In genomic region chr4:55312491-55313101, GRCh38 we compare ENCODE assay signal across 8 cellular contexts. TPM values are rescaled to one million over a fixed set of nuclear protein-coding genes. Genes with fewer than 3 reads are reported as not detected.
DNase-seq lines count a peak whose midpoint lies in the region; ATAC-seq, FAIRE-seq and TF ChIP-seq lines count a peak whose summit lies in the region.

No MANE protein-coding gene starts in this region.

- peak; percentile 88 for FAIRE-seq in HepG2 (lab: Jason Lieb, UNC)

- BruUV-seq in HepG2 (replicated peaks; lab: Mats Ljungman, UMichigan) = no TSS peak

- H3K4me2 ChIP-seq in HepG2 (ENCODE audit: low read depth, low read length) = no peak overlapping the region

- TF ChIP-seq RAD21 in HepG2 (CRISPR knock-in tag; IDR thresholded peaks at IDR 0.05) = peak; percentile 19; the same call in 1 of the 2 replicates

- no peak overlapping the region for H3K9ac ChIP-seq in HepG2 (ENCODE audit: insufficient read depth, low read depth, low read length)

- DNase-seq in AG09309 (ENCODE audit: low read depth) = peak; percentile 31
- no peak for DNase-seq in GM13976 (ENCODE audit: low spot score)
- DNase-seq in RWPE1 (ENCODE audit: low spot score) = no peak
- peak in 27 of 61 donors; percentile 1 to 58 (median 14) for DNase-seq in caudate nucleus (lab: John Stamatoyannopoulos, UW)
- peak; percentile 33 for DNase-seq in HepG2 (ENCODE audit: low spot score)
- peak in 1 of 2 donors; percentile 46 for DNase-seq in upper lobe of left lung
- DNase-seq in epidermal melanocyte (ENCODE audit: insufficient read length, low spot score) = no peak

- intact Hi-C loops in HepG2 (cut with micrococcal nuclease; ENCODE audit: unreplicated experiment) = loop anchor here (1.0 to 10.0 kb wide), 2 partner anchors 243 to 422 kb away; no protein-coding TSS in a partner anchor

- no peak overlapping the region for H3K27ac ChIP-seq in RWPE1
- peak overlapping the region; percentile 77 for H3K27ac ChIP-seq in caudate nucleus (ENCODE audit: low read depth, low read length)
- no peak overlapping the region for H3K27ac ChIP-seq in HepG2 (ENCODE audit: extremely low read length, insufficient read depth, low read length)
- no peak overlapping the region for H3K27ac ChIP-seq in upper lobe of left lung

- ATAC-seq in HG03175 (IDR thresholded peaks at IDR 0.05; ENCODE audit: unreplicated experiment) (peak; percentile 80), HepG2 (peak; percentile 91), upper lobe of left lung (ENCODE audit: low FRiP score in 2 of 2) (peak in 1 of 2 donors; percentile 91)

- H3K9me3 ChIP-seq in HepG2 (ENCODE audit: low read length) = no peaks in the 10 kb centered on the region
- no peaks in the 10 kb centered on the region for H3K9me3 ChIP-seq in upper lobe of left lung

- in situ Hi-C loops in GM13976 (cut with MboI; ENCODE audit: low sequenced_read_pairs, unreplicated experiment) = no loop called here
- in situ Hi-C loops in HepG2 (cut with HindIII; ENCODE audit: extremely low pct_ligation_motif_present, low pct_unique_long_range_greater_than_20kb) = loop anchor here (25.0 kb wide), 1 partner anchor 625 kb away; no protein-coding TSS in a partner anchor

- H3K79me2 ChIP-seq in HepG2 (ENCODE audit: insufficient read depth, low read length) = no peaks in the 10 kb centered on the region

- POLR2A ChIA-PET in RWPE1 (lab: Yijun Ruan, JAX; ENCODE audit: low non-redundant PET) (no interaction called here), HepG2 (lab: Yijun Ruan, JAX) (no interaction called here)

- H3K4me3 ChIP-seq in AG09309 (ENCODE audit: control insufficient read depth, low read depth, low read length) (no peak overlapping the region), HepG2 (replicated peaks in 1 of 3; ENCODE audit: insufficient read depth in 1 of 3, low read depth in 2 of 3, low read length in 3 of 3) (no peak overlapping the region), upper lobe of left lung (no peak overlapping the region)

- CTCF ChIA-PET in RWPE1 (lab: Yijun Ruan, JAX) (interaction anchor here (0.6 to 2.0 kb wide), 5 partner anchors 8 to 484 kb away, joined by 3 to 11 read pairs (median 3); no protein-coding TSS in a partner anchor), HepG2 (lab: Yijun Ruan, JAX; ENCODE audit: low intra/inter-chr PET ratio, low total read pairs) (interaction anchor here (1.0 kb wide), 1 partner anchor 242 kb away, joined by 3 read pairs; no protein-coding TSS in a partner anchor)

- H3K36me3 ChIP-seq in HepG2 (replicated peaks in 1 of 2; ENCODE audit: control insufficient read depth in 1 of 2, insufficient read depth in 2 of 2, low read length in 2 of 2) = no peaks in the 10 kb centered on the region
- H3K36me3 ChIP-seq in upper lobe of left lung = no peaks in the 10 kb centered on the region

- WGBS in HepG2 (ENCODE audit: low lambda C conversion rate) = 65% methylated on average over 1 of the region's 1 CpG
- WGBS in upper lobe of left lung, 2 donors = 100% methylated on average over 1 of the region's 1 CpG

- no peaks in the 10 kb centered on the region for H4K20me1 ChIP-seq in HepG2 (ENCODE audit: insufficient read depth, low read length)

- TF ChIP-seq CTCF in AG09309 (IDR thresholded peaks at IDR 0.05; ENCODE audit: control insufficient read depth, insufficient read depth, low read depth, low read length, missing control alignments) (peak; percentile 86), GM13976 (IDR thresholded peaks at IDR 0.05; ENCODE audit: borderline replicate concordance, control extremely low read depth, extremely low read depth, insufficient read depth, missing control alignments) (peak; percentile 40), RWPE1 (conservative IDR thresholded peaks at IDR 0.05; ENCODE audit: low read depth) (peak; percentile 31; the same call in 1 of the 2 replicates), HepG2 (CRISPR knock-in tag; IDR thresholded peaks at IDR 0.05) (peak; percentile 70), upper lobe of left lung (IDR thresholded peaks at IDR 0.05) (peak; percentile 29 to 61 (median 42))

- no peak overlapping the region for H2AFZ ChIP-seq in HepG2 (ENCODE audit: low read length)

- TF ChIP-seq EP300 in HepG2 (IDR thresholded peaks at IDR 0.05; ENCODE audit: low read depth in 2 of 2, low read length in 2 of 2) = no peak
- TF ChIP-seq EP300 in HepG2 (CRISPR knock-in tag; IDR thresholded peaks at IDR 0.05; ENCODE audit: borderline replicate concordance) = no peak
- TF ChIP-seq EP300 in upper lobe of left lung (IDR thresholded peaks at IDR 0.05) = no peak

- H3K27me3 ChIP-seq in HepG2 (ENCODE audit: control insufficient read depth in 1 of 2, insufficient read depth in 2 of 2, low read length in 2 of 2) = peaks cover 0 to 3% of the 10 kb centered on the region in 2 experiments; a peak in 1 of 5 replicates
- no peaks in the 10 kb centered on the region for H3K27me3 ChIP-seq in upper lobe of left lung

- no peak for TF ChIP-seq POLR2A in HepG2 (IDR thresholded peaks at IDR 0.05; ENCODE audit: insufficient read depth in 1 of 2, low read depth in 2 of 2, low read length in 2 of 2)
- TF ChIP-seq POLR2A in upper lobe of left lung (IDR thresholded peaks at IDR 0.05) = no peak

- H3K4me1 ChIP-seq in HepG2 (ENCODE audit: insufficient read depth, low read length) = no peaks in the 10 kb centered on the region
- no peaks in the 10 kb centered on the region for H3K4me1 ChIP-seq in upper lobe of left lung

TF ChIP-seq in HepG2, 621 proteins besides CTCF, POLR2A, EP300 and RAD21 (continues in another document):
- TF ChIP-seq STAG1 (CRISPR knock-in tag; IDR thresholded peaks at IDR 0.05) = peak; percentile 65
- TF ChIP-seq SMC3 (IDR thresholded peaks at IDR 0.05; ENCODE audit: low read length) = peak; percentile 68
- no peak for TF ChIP-seq RBFOX2 (IDR thresholded peaks at IDR 0.05; ENCODE audit: low read depth, low read length)
- peak; percentile 34 for TF ChIP-seq TEAD3 (CRISPR knock-in tag; optimal IDR thresholded peaks at IDR 0.05; ENCODE audit: borderline replicate concordance)
- TF ChIP-seq ZNF7 (CRISPR knock-in tag; IDR thresholded peaks at IDR 0.05) = peak; percentile 96
- no peak for TF ChIP-seq ZNF749 (CRISPR knock-in tag; IDR thresholded peaks at IDR 0.05; ENCODE audit: borderline replicate concordance)

RNA-seq across cellular contexts. Expression of gene SRD5A3, which starts 33.4 kb away (rescaled TPM):
- total RNA-seq in HepG2 (2016; rRNA removed; fragmentation: Illumina TruSeq; extraction: Trizol) = 12.8 and 18.4 TPM in 2 replicates
- 10.3 and 14.8 TPM in 2 replicates for total RNA-seq in HepG2 (2016; cell fraction: cytosol; rRNA removed; fragmentation: Illumina TruSeq; extraction: Trizol; ENCODE audit: low read depth)
- total RNA-seq in HepG2 (2016; cell fraction: insoluble cytoplasmic fraction; rRNA removed; fragmentation: Illumina TruSeq; extraction: Trizol) = 12.5 and 16.5 TPM in 2 replicates
- total RNA-seq in HepG2 (2016; cell fraction: membrane; rRNA removed; fragmentation: Illumina TruSeq; extraction: Trizol) = 22.0 and 24.7 TPM in 2 replicates
- 12.7 and 14.2 TPM in 2 replicates for total RNA-seq in HepG2 (2016; cell fraction: nucleus; rRNA removed; fragmentation: Illumina TruSeq; extraction: Trizol)
- 7.4 and 12.4 TPM in 2 replicates for polyA plus RNA-seq in HepG2 (2011; rRNA removed)
- 5.5 and 8.9 TPM in 2 replicates for polyA plus RNA-seq in HepG2 (2011; cell fraction: cytosol; rRNA removed)
- polyA plus RNA-seq in HepG2 (2011; cell fraction: nucleus; rRNA removed) = 0.87 and 1.7 TPM in 2 replicates
- 8.3 and 13.3 TPM in 2 replicates for polyA plus RNA-seq in HepG2 (2012)
- polyA plus RNA-seq in HepG2 (2016; cell fraction: cytosol; fragmentation: Illumina TruSeq; extraction: Trizol; ENCODE audit: low read depth) = 30.1 and 32.4 TPM in 2 replicates
- polyA plus RNA-seq in HepG2 (2016; cell fraction: insoluble cytoplasmic fraction; fragmentation: Illumina TruSeq; extraction: Trizol; ENCODE audit: low read depth) = 17.4 and 17.6 TPM in 2 replicates
- 26.9 and 30.1 TPM in 2 replicates for polyA plus RNA-seq in HepG2 (2016; cell fraction: membrane; fragmentation: Illumina TruSeq; extraction: Trizol; ENCODE audit: low read depth)
- polyA plus RNA-seq in HepG2 (2016; cell fraction: nucleus; fragmentation: Illumina TruSeq; extraction: Trizol; ENCODE audit: insufficient read depth, low read depth) = 26.6 and 27.3 TPM in 2 replicates
- polyA minus RNA-seq in HepG2 (2011; rRNA and poly(A)+ RNA removed; ENCODE audit: low replicate concordance) = 14.9 and 24.8 TPM in 2 replicates
- 4.6 and 5.1 TPM in 2 replicates for polyA minus RNA-seq in HepG2 (2011; cell fraction: cytosol; rRNA and poly(A)+ RNA removed)
- polyA minus RNA-seq in HepG2 (2011; cell fraction: nucleus; rRNA and poly(A)+ RNA removed) = 1.3 and 2.1 TPM in 2 replicates
- total RNA-seq in upper lobe of left lung = 10 to 100 TPM in 4 of 6 donors, 1 to 10 TPM in 2; 7.2 to 21.4 (median 13.0) TPM

Comparison
In these comparisons a context has a peak if more than half of its experiments do, and no peak if none do; other contexts are left out.
1. DNase-seq: peak in AG09309 (single experiment) and HepG2 (single experiment); none in GM13976 (single experiment), RWPE1 (single experiment) and epidermal melanocyte (single experiment).
2. CTCF ChIP-seq: peak in every context shown above with its lines; median percentile 86 in AG09309; 70 in HepG2; 42 in upper lobe of left lung; 40 in GM13976; 31 in RWPE1.